Comparison of ENCODE assay signal across 9 cellular contexts in genomic region chr3:152209776-152210175, GRCh38.
"Had no signal": no experiment of that assay in that cellular context is flagged by ENCODE, and none has a peak within 500 bp of the region (broad histone marks: within the 10 kb centered on the region; RNA-seq: fewer than 3 reads in every experiment).

No MANE protein-coding gene starts in this region.

- H3K4me1 ChIP-seq: uterus had no signal

- H3K9me3 ChIP-seq: tibial artery, uterus had no signal

- H3K27ac ChIP-seq: uterus had no signal

- H3K4me3 Mint-ChIP-seq: endodermal cell, neural crest cell had no signal

- H3K4me3 ChIP-seq: tibial artery, uterus had no signal

- H3K36me3 ChIP-seq: tibial artery, uterus had no signal

- DNase-seq: activated CD4-positive, alpha-beta T cell treated with anti-CD3 and anti-CD28 coated beads, Interleukin-2, amount 50 U/mL, for 4 hours; anterior cingulate cortex; dermis blood vessel endothelial cell; endodermal cell; hippocampal formation; mesendoderm; tibial artery; uterus had no signal

- H3K9me3 Mint-ChIP-seq: endodermal cell, neural crest cell had no signal

- H3K27ac Mint-ChIP-seq: endodermal cell had no signal

- H3K27me3 ChIP-seq: tibial artery, uterus had no signal
